Comparison of ENCODE assay signal across 1 cellular context in genomic region chr3:126392246-126392645, GRCh38.
TF ChIP-seq lines count a peak whose summit lies in the region.

No MANE protein-coding gene starts in this region.

TF ChIP-seq in H1, 55 proteins besides CTCF, POLR2A, EP300 and RAD21:
- TF ChIP-seq BRCA1 (IDR thresholded peaks at IDR 0.05; ENCODE audit: low read depth, low read length): no peak
- no peak for TF ChIP-seq NANOG (IDR thresholded peaks at IDR 0.05; ENCODE audit: insufficient read depth, low read depth, low read length, poor library complexity, severe bottlenecking)
- TF ChIP-seq ZNF274 (IDR thresholded peaks at IDR 0.05; ENCODE audit: borderline replicate concordance, extremely low read depth, low read length): no peak
- no peak for TF ChIP-seq YY1 (IDR thresholded peaks at IDR 0.05; ENCODE audit: low read depth, low read length)
- no peak for TF ChIP-seq CTBP2 (IDR thresholded peaks at IDR 0.05; ENCODE audit: borderline replicate concordance, insufficient read depth, insufficient read length, low read length)
- no peak for TF ChIP-seq EZH2 (IDR thresholded peaks at IDR 0.05; ENCODE audit: low read depth, low read length, severe bottlenecking)
- no peak for TF ChIP-seq CREB1 (IDR thresholded peaks at IDR 0.05)
- no peak for TF ChIP-seq CHD1 (IDR thresholded peaks at IDR 0.05; ENCODE audit: low read depth, low read length)
